Comparison of ENCODE assay signal across 16 cellular contexts in genomic region chr14:103545915-103546650, GRCh38. TPM values are rescaled to one million over a fixed set of nuclear protein-coding genes. Genes with fewer than 3 reads are reported as not detected.
DNase-seq lines count a peak whose midpoint lies in the region; ATAC-seq and TF ChIP-seq lines count a peak whose summit lies in the region.
"Had no signal": no experiment of that assay in that cellular context is flagged by ENCODE, and none has a peak within 500 bp of the region (broad histone marks: within the 10 kb centered on the region; RNA-seq: fewer than 3 reads in every experiment).

No MANE protein-coding gene starts in this region.

- POLR2A ChIA-PET in activated CD4-positive, alpha-beta T cell treated with anti-CD3 and anti-CD28 coated beads for 36 hours (lab: Charles Lee) = no interaction called here

- H3K36me3 ChIP-seq in muscle layer of colon (ENCODE audit: insufficient read depth, low read length) (no peaks in the 10 kb centered on the region), transverse colon (no peaks in the 10 kb centered on the region)
- H3K36me3 ChIP-seq: left lung, pancreas, Peyer's patch, thoracic aorta had no signal

- no peak for TF ChIP-seq EP300 in transverse colon (IDR thresholded peaks at IDR 0.05; ENCODE audit: low read depth)

- in situ Hi-C loops in transverse colon (cut with MboI; ENCODE audit: low pct_ligation_motif_present in 1 of 4, low pct_unique_long_range_greater_than_20kb in 1 of 4, low sequenced_read_pairs in 3 of 4) = loop anchor here in 1 of 4 donors (5.0 kb wide), 1 partner anchor 44 kb away; no protein-coding TSS in a partner anchor

- no peaks in the 10 kb centered on the region for H3K9me3 Mint-ChIP-seq in activated CD4-positive, alpha-beta T cell treated with anti-CD3 and anti-CD28 coated beads for 36 hours (ENCODE audit: low read depth)
- H3K9me3 Mint-ChIP-seq in chondrocyte (ENCODE audit: low read depth) (no peaks in the 10 kb centered on the region), natural killer cell (no peaks in the 10 kb centered on the region)
- no peaks in the 10 kb centered on the region for H3K9me3 Mint-ChIP-seq in activated T-cell treated with anti-CD3 and anti-CD28 coated beads, Interleukin-2, amount 50 U/mL, for 72 hours
- H3K9me3 Mint-ChIP-seq: activated naive CD4-positive, alpha-beta T cell treated with anti-CD3 and anti-CD28 coated beads, Interleukin-2, amount 10 ng/mL, durations not matched to agents 7 days and 5 days had no signal

- H3K4me1 ChIP-seq in muscle layer of colon (ENCODE audit: insufficient read depth, low read length) (peaks cover 89% of the 10 kb centered on the region), transverse colon (peaks cover 48 to 67% (median 58%) of the 10 kb centered on the region in 4 donors)

- H3K9ac ChIP-seq in muscle layer of colon (ENCODE audit: low read length) = no peak overlapping the region

- no peak for DNase-seq in activated CD4-positive, alpha-beta T cell treated with anti-CD3 and anti-CD28 coated beads for 36 hours
- no peak for DNase-seq in activated CD4-positive, alpha-beta T cell treated with anti-CD3 and anti-CD28 coated beads for 1 hour
- DNase-seq in chondrocyte (ENCODE audit: low spot score) (peak; percentile 91), transverse colon (peak; percentile 8), SK-N-DZ (ENCODE audit: low spot score) (no peak), natural killer cell (no peak)
- DNase-seq in activated T-cell treated with anti-CD3 and anti-CD28 coated beads, Interleukin-2, amount 50 U/mL, for 72 hours = no peak
- DNase-seq: foreskin melanocyte had no signal

- no peaks in the 10 kb centered on the region for H3K27me3 Mint-ChIP-seq in activated CD4-positive, alpha-beta T cell treated with anti-CD3 and anti-CD28 coated beads for 36 hours
- H3K27me3 Mint-ChIP-seq in chondrocyte (ENCODE audit: low read depth) = no peaks in the 10 kb centered on the region
- no peaks in the 10 kb centered on the region for H3K27me3 Mint-ChIP-seq in activated T-cell treated with anti-CD3 and anti-CD28 coated beads, Interleukin-2, amount 50 U/mL, for 72 hours (ENCODE audit: low read depth)
- no peaks in the 10 kb centered on the region for H3K27me3 Mint-ChIP-seq in natural killer cell (ENCODE audit: low read depth in 2 of 2)

- H3K36me3 Mint-ChIP-seq in activated CD4-positive, alpha-beta T cell treated with anti-CD3 and anti-CD28 coated beads for 36 hours (ENCODE audit: low read depth) = no peaks in the 10 kb centered on the region
- no peaks in the 10 kb centered on the region for H3K36me3 Mint-ChIP-seq in chondrocyte (ENCODE audit: low read depth)
- H3K36me3 Mint-ChIP-seq in activated T-cell treated with anti-CD3 and anti-CD28 coated beads, Interleukin-2, amount 50 U/mL, for 72 hours (ENCODE audit: insufficient read depth in 2 of 2) = no peaks in the 10 kb centered on the region
- no peaks in the 10 kb centered on the region for H3K36me3 Mint-ChIP-seq in natural killer cell
- H3K36me3 Mint-ChIP-seq: activated naive CD4-positive, alpha-beta T cell treated with anti-CD3 and anti-CD28 coated beads, Interleukin-2, amount 10 ng/mL, durations not matched to agents 7 days and 5 days had no signal

- H3K4me3 ChIP-seq in muscle layer of colon (ENCODE audit: low read depth in 1 of 2, low read length in 2 of 2) (no peak overlapping the region), transverse colon (no peak overlapping the region)
- H3K4me3 ChIP-seq: coronary artery, left lung, pancreas, Peyer's patch, skin epidermis, thoracic aorta had no signal

- ATAC-seq in activated CD4-positive, alpha-beta T cell treated with anti-CD3 and anti-CD28 coated beads for 36 hours = peak; percentile 11
- no peak for ATAC-seq in activated T-cell treated with anti-CD3 and anti-CD28 coated beads, Interleukin-2, amount 50 U/mL, for 72 hours (replicated peaks in 1 of 2)
- ATAC-seq in natural killer cell = no peak

- WGBS in transverse colon (ENCODE audit: low coverage in 1 of 2), 2 donors = 75% methylated on average over 16 of the region's 27 CpGs; no CpG with 5 or more reads in 1 of the 2 donors

- intact Hi-C loops in activated CD4-positive, alpha-beta T cell treated with anti-CD3 and anti-CD28 coated beads for 36 hours (cut with DNase I, micrococcal nuclease) = loop anchor here (1.0 kb wide), 2 partner anchors 28 to 46 kb away; no protein-coding TSS in a partner anchor
- intact Hi-C loops in transverse colon (cut with DNase I; ENCODE audit: low total_unique reads) = loop anchor here (2.0 kb wide), 1 partner anchor 27 kb away; no protein-coding TSS in a partner anchor
- intact Hi-C loops in natural killer cell (cut with micrococcal nuclease) = loop anchor here (1.0 kb wide), 2 partner anchors 27 to 46 kb away; no protein-coding TSS in a partner anchor

- H3K4me1 Mint-ChIP-seq in activated CD4-positive, alpha-beta T cell treated with anti-CD3 and anti-CD28 coated beads for 36 hours = no peaks in the 10 kb centered on the region
- H3K4me1 Mint-ChIP-seq in chondrocyte (ENCODE audit: low read depth) (peaks cover 19% of the 10 kb centered on the region), natural killer cell (no peaks in the 10 kb centered on the region)
- no peaks in the 10 kb centered on the region for H3K4me1 Mint-ChIP-seq in activated T-cell treated with anti-CD3 and anti-CD28 coated beads, Interleukin-2, amount 50 U/mL, for 72 hours (ENCODE audit: low read depth)
- H3K4me1 Mint-ChIP-seq: activated naive CD4-positive, alpha-beta T cell treated with anti-CD3 and anti-CD28 coated beads, Interleukin-2, amount 10 ng/mL, durations not matched to agents 7 days and 5 days had no signal

- no peak overlapping the region for H3K4me3 Mint-ChIP-seq in activated CD4-positive, alpha-beta T cell treated with anti-CD3 and anti-CD28 coated beads for 36 hours
- no peak overlapping the region for H3K4me3 Mint-ChIP-seq in chondrocyte (ENCODE audit: unreplicated experiment)
- no peak overlapping the region for H3K4me3 Mint-ChIP-seq in activated T-cell treated with anti-CD3 and anti-CD28 coated beads, Interleukin-2, amount 50 U/mL, for 72 hours
- H3K4me3 Mint-ChIP-seq in natural killer cell = no peak overlapping the region
- H3K4me3 Mint-ChIP-seq: activated naive CD4-positive, alpha-beta T cell treated with anti-CD3 and anti-CD28 coated beads, Interleukin-2, amount 10 ng/mL, durations not matched to agents 7 days and 5 days had no signal

- H3K27ac Mint-ChIP-seq in activated CD4-positive, alpha-beta T cell treated with anti-CD3 and anti-CD28 coated beads for 36 hours = no peak overlapping the region
- no peak overlapping the region for H3K27ac Mint-ChIP-seq in chondrocyte (ENCODE audit: unreplicated experiment)
- H3K27ac Mint-ChIP-seq in activated T-cell treated with anti-CD3 and anti-CD28 coated beads, Interleukin-2, amount 50 U/mL, for 72 hours = no peak overlapping the region
- H3K27ac Mint-ChIP-seq in natural killer cell = no peak overlapping the region
- H3K27ac Mint-ChIP-seq: activated naive CD4-positive, alpha-beta T cell treated with anti-CD3 and anti-CD28 coated beads, Interleukin-2, amount 10 ng/mL, durations not matched to agents 7 days and 5 days had no signal

- no peaks in the 10 kb centered on the region for H3K27me3 ChIP-seq in muscle layer of colon (ENCODE audit: control insufficient read depth in 1 of 2, insufficient read depth in 2 of 2, low read length in 2 of 2)
- no peaks in the 10 kb centered on the region for H3K27me3 ChIP-seq in transverse colon
- H3K27me3 ChIP-seq: pancreas, Peyer's patch had no signal

- no peak for TF ChIP-seq POLR2A in transverse colon (IDR thresholded peaks at IDR 0.05)

- H3K9me3 ChIP-seq in muscle layer of colon (ENCODE audit: low read length) = no peaks in the 10 kb centered on the region
- H3K9me3 ChIP-seq in transverse colon = no peaks in the 10 kb centered on the region
- H3K9me3 ChIP-seq: left lung, pancreas, Peyer's patch, thoracic aorta had no signal

- H3K27ac ChIP-seq in muscle layer of colon (ENCODE audit: low read depth, low read length) = peak overlapping the region; percentile 43
- no peak overlapping the region for H3K27ac ChIP-seq in transverse colon
- H3K27ac ChIP-seq: left lung, pancreas, Peyer's patch, thoracic aorta had no signal

- CTCF ChIA-PET in activated CD4-positive, alpha-beta T cell treated with anti-CD3 and anti-CD28 coated beads for 36 hours (lab: Charles Lee) = interaction anchor here (0.7 to 1.8 kb wide), 4 partner anchors 28 to 121 kb away, joined by 3 to 5 read pairs (median 3); no protein-coding TSS in a partner anchor

- TF ChIP-seq CTCF in chondrocyte (IDR thresholded peaks at IDR 0.05) (no peak), transverse colon (IDR thresholded peaks at IDR 0.05) (no peak), natural killer cell (IDR thresholded peaks at IDR 0.05) (no peak)

RNA-seq across cellular contexts. Expression of gene BAG5, which starts 16.4 kb away (rescaled TPM):
- total RNA-seq in activated CD4-positive, alpha-beta T cell treated with anti-CD3 and anti-CD28 coated beads for 36 hours = 10 to 100 TPM; 24.2 to 25.1 TPM
- total RNA-seq in chondrocyte (22.6 to 25.7 TPM (median 23.2 TPM) in 3 replicates), transverse colon (10 to 100 TPM; 10.8 to 26.3 (median 23.9) TPM), natural killer cell (10 to 100 TPM; 36.1 to 48.0 (median 47.0) TPM)
- polyA plus RNA-seq in SK-N-DZ (2014; cell fraction: cytosol; rRNA removed) = 10.6 and 12.5 TPM in 2 replicates
- polyA plus RNA-seq in SK-N-DZ (2014; cell fraction: nucleus; rRNA removed) = 6.9 and 7.6 TPM in 2 replicates
- total RNA-seq in activated T-cell treated with anti-CD3 and anti-CD28 coated beads, Interleukin-2, amount 50 U/mL, for 72 hours = 10 to 100 TPM; 29.3 TPM

RNA-seq across cellular contexts. Expression of gene COA8, which starts 16.7 kb away (rescaled TPM):
- 10 to 100 TPM; 39.6 to 41.7 TPM for total RNA-seq in activated CD4-positive, alpha-beta T cell treated with anti-CD3 and anti-CD28 coated beads for 36 hours
- total RNA-seq in chondrocyte (39.1 to 51.9 TPM (median 50.7 TPM) in 3 replicates), transverse colon (10 to 100 TPM in 2 of 4 donors, 1 to 10 TPM in 1, not detected in 1; 1.5 to 17.1 (median 15.2) TPM), natural killer cell (10 to 100 TPM; 22.2 to 32.0 (median 24.9) TPM)
- 12.2 and 20.0 TPM in 2 replicates for polyA plus RNA-seq in SK-N-DZ (2014; cell fraction: cytosol; rRNA removed)
- 3.6 and 11.8 TPM in 2 replicates for polyA plus RNA-seq in SK-N-DZ (2014; cell fraction: nucleus; rRNA removed)
- 10 to 100 TPM; 40.0 to 47.8 TPM for total RNA-seq in activated T-cell treated with anti-CD3 and anti-CD28 coated beads, Interleukin-2, amount 50 U/mL, for 72 hours

RNA-seq across cellular contexts. Expression of gene TRMT61A, which starts 17.1 kb away (rescaled TPM):
- total RNA-seq in activated CD4-positive, alpha-beta T cell treated with anti-CD3 and anti-CD28 coated beads for 36 hours = 1 to 10 TPM; 8.8 to 9.0 TPM
- total RNA-seq in chondrocyte (9.9 to 10.3 TPM (median 10.0 TPM) in 3 replicates), transverse colon (10 to 100 TPM; 12.2 to 38.2 (median 14.1) TPM), natural killer cell (1 to 10 TPM; 8.1 to 9.4 (median 9.1) TPM)
- polyA plus RNA-seq in SK-N-DZ (2014; cell fraction: cytosol; rRNA removed) = 11.0 and 13.1 TPM in 2 replicates
- 10.7 and 13.8 TPM in 2 replicates for polyA plus RNA-seq in SK-N-DZ (2014; cell fraction: nucleus; rRNA removed)
- 1 to 10 TPM; 6.3 to 8.4 TPM for total RNA-seq in activated T-cell treated with anti-CD3 and anti-CD28 coated beads, Interleukin-2, amount 50 U/mL, for 72 hours

RNA-seq across cellular contexts. Expression of gene CKB, which starts 23.5 kb away (rescaled TPM):
- 1 to 10 TPM; 3.4 to 4.0 TPM for total RNA-seq in activated CD4-positive, alpha-beta T cell treated with anti-CD3 and anti-CD28 coated beads for 36 hours
- total RNA-seq in chondrocyte (81.0 to 141 TPM (median 139 TPM) in 3 replicates), transverse colon (1,000 to 10,000 TPM in 3 of 4 donors, 100 to 1,000 TPM in 1; 504 to 5,877 (median 3,263) TPM), natural killer cell (10 to 100 TPM in 1 of 3 donors, 1 to 10 TPM in 2; 4.0 to 37.4 (median 9.0) TPM)
- 292 and 306 TPM in 2 replicates for polyA plus RNA-seq in SK-N-DZ (2014; cell fraction: cytosol; rRNA removed)
- polyA plus RNA-seq in SK-N-DZ (2014; cell fraction: nucleus; rRNA removed) = 803 and 868 TPM in 2 replicates
- total RNA-seq in activated T-cell treated with anti-CD3 and anti-CD28 coated beads, Interleukin-2, amount 50 U/mL, for 72 hours = 1 to 10 TPM; 7.0 to 9.5 TPM

Comparison
In these comparisons a context has a peak if more than half of its experiments do, and no peak if none do; other contexts are left out.
1. DNase-seq: peak in chondrocyte (single experiment) and transverse colon (single experiment); none in activated CD4-positive, alpha-beta T cell treated with anti-CD3 and anti-CD28 coated beads for 36 hours (single experiment), activated CD4-positive, alpha-beta T cell treated with anti-CD3 and anti-CD28 coated beads for 1 hour (single experiment), SK-N-DZ (single experiment), activated T-cell treated with anti-CD3 and anti-CD28 coated beads, Interleukin-2, amount 50 U/mL, for 72 hours (0 of 2) and natural killer cell (single experiment).